Comparison of ENCODE assay signal across 2 cellular contexts in the genomic region with DNA sequence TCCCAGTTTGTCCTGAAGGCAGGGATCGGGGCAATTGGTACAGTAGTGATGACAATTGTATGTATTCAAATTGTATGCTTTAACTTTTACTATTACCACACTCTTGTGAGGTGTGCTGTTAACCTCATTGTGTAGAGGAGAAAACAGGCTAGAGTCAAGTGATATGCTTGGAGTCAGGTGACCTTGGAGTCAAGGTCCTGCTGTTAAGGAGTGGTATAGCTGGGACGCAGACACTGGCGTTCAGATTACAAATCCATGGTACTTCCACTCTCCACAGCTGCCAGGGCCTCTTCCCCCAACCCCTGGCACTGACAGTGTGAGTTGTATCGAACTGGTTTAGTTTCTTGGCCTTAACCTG.
TF ChIP-seq lines count a peak whose summit lies in the region.

No MANE protein-coding gene starts in this region.

TF ChIP-seq in WTC11, 78 proteins besides CTCF, POLR2A, EP300 and RAD21:
- TF ChIP-seq, protein P1, sequence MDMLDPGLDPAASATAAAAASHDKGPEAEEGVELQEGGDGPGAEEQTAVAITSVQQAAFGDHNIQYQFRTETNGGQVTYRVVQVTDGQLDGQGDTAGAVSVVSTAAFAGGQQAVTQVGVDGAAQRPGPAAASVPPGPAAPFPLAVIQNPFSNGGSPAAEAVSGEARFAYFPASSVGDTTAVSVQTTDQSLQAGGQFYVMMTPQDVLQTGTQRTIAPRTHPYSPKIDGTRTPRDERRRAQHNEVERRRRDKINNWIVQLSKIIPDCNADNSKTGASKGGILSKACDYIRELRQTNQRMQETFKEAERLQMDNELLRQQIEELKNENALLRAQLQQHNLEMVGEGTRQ (CRISPR knock-in tag; IDR thresholded peaks at IDR 0.05): no peak
- TF ChIP-seq, protein P2, sequence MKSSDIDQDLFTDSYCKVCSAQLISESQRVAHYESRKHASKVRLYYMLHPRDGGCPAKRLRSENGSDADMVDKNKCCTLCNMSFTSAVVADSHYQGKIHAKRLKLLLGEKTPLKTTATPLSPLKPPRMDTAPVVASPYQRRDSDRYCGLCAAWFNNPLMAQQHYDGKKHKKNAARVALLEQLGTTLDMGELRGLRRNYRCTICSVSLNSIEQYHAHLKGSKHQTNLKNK (CRISPR knock-in tag; IDR thresholded peaks at IDR 0.05): no peak
- TF ChIP-seq JAZF1 (CRISPR knock-in tag; IDR thresholded peaks at IDR 0.05) (no peak), KAT7 (CRISPR knock-in tag; IDR thresholded peaks at IDR 0.05; ENCODE audit: borderline replicate concordance) (no peak), NR1H2 (CRISPR knock-in tag; IDR thresholded peaks at IDR 0.05) (no peak), NFATC4 (CRISPR knock-in tag; IDR thresholded peaks at IDR 0.05) (no peak), EMX1 (CRISPR knock-in tag; IDR thresholded peaks at IDR 0.05) (no peak), MYBL2 (CRISPR knock-in tag; IDR thresholded peaks at IDR 0.05) (no peak), GABPB1 (CRISPR knock-in tag; IDR thresholded peaks at IDR 0.05) (no peak), SP1 (CRISPR knock-in tag; conservative IDR thresholded peaks at IDR 0.05) (no peak), GTF2I (CRISPR knock-in tag; conservative IDR thresholded peaks at IDR 0.05) (no peak), ZNF416 (CRISPR knock-in tag; IDR thresholded peaks at IDR 0.05) (no peak), SMAD3 (CRISPR knock-in tag; IDR thresholded peaks at IDR 0.05; ENCODE audit: borderline replicate concordance) (no peak), OVOL2 (CRISPR knock-in tag; IDR thresholded peaks at IDR 0.05; ENCODE audit: borderline replicate concordance) (no peak)
- TF ChIP-seq, protein P3, sequence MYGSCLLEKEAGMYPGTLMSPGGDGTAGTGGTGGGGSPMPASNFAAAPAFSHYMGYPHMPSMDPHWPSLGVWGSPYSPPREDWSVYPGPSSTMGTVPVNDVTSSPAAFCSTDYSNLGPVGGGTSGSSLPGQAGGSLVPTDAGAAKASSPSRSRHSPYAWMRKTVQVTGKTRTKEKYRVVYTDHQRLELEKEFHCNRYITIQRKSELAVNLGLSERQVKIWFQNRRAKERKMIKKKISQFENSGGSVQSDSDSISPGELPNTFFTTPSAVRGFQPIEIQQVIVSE (CRISPR knock-in tag; IDR thresholded peaks at IDR 0.05; ENCODE audit: borderline replicate concordance): no peak
- TF ChIP-seq, protein P4, sequence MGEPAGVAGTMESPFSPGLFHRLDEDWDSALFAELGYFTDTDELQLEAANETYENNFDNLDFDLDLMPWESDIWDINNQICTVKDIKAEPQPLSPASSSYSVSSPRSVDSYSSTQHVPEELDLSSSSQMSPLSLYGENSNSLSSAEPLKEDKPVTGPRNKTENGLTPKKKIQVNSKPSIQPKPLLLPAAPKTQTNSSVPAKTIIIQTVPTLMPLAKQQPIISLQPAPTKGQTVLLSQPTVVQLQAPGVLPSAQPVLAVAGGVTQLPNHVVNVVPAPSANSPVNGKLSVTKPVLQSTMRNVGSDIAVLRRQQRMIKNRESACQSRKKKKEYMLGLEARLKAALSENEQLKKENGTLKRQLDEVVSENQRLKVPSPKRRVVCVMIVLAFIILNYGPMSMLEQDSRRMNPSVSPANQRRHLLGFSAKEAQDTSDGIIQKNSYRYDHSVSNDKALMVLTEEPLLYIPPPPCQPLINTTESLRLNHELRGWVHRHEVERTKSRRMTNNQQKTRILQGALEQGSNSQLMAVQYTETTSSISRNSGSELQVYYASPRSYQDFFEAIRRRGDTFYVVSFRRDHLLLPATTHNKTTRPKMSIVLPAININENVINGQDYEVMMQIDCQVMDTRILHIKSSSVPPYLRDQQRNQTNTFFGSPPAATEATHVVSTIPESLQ (CRISPR knock-in tag; IDR thresholded peaks at IDR 0.05): no peak
- TF ChIP-seq, protein P5, sequence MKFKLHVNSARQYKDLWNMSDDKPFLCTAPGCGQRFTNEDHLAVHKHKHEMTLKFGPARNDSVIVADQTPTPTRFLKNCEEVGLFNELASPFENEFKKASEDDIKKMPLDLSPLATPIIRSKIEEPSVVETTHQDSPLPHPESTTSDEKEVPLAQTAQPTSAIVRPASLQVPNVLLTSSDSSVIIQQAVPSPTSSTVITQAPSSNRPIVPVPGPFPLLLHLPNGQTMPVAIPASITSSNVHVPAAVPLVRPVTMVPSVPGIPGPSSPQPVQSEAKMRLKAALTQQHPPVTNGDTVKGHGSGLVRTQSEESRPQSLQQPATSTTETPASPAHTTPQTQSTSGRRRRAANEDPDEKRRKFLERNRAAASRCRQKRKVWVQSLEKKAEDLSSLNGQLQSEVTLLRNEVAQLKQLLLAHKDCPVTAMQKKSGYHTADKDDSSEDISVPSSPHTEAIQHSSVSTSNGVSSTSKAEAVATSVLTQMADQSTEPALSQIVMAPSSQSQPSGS (CRISPR knock-in tag; IDR thresholded peaks at IDR 0.05; ENCODE audit: borderline replicate concordance, low read depth): no peak
- TF ChIP-seq, protein P6, sequence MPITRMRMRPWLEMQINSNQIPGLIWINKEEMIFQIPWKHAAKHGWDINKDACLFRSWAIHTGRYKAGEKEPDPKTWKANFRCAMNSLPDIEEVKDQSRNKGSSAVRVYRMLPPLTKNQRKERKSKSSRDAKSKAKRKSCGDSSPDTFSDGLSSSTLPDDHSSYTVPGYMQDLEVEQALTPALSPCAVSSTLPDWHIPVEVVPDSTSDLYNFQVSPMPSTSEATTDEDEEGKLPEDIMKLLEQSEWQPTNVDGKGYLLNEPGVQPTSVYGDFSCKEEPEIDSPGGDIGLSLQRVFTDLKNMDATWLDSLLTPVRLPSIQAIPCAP (CRISPR knock-in tag; IDR thresholded peaks at IDR 0.05): no peak

TF ChIP-seq in HepG2, 621 proteins besides CTCF, POLR2A, EP300 and RAD21 (continues in another document):
- TF ChIP-seq HOXA3 (CRISPR knock-in tag; IDR thresholded peaks at IDR 0.05) (0 out of 2 replicates have a peak, but pooled peaks have one; percentile 4), ZSCAN20 (CRISPR knock-in tag; IDR thresholded peaks at IDR 0.05; ENCODE audit: borderline replicate concordance) (0 out of 2 replicates have a peak, but pooled peaks have one; percentile 30), NFKBIZ (CRISPR knock-in tag; IDR thresholded peaks at IDR 0.05) (no peak), ZNF782 (CRISPR knock-in tag; IDR thresholded peaks at IDR 0.05; ENCODE audit: borderline replicate concordance) (peak; percentile 4; the same call in 1 of the 2 replicates), REXO4 (CRISPR knock-in tag; IDR thresholded peaks at IDR 0.05; ENCODE audit: borderline replicate concordance) (no peak), SMARCC2 (IDR thresholded peaks at IDR 0.05) (no peak), ZNF775 (CRISPR knock-in tag; IDR thresholded peaks at IDR 0.05; ENCODE audit: borderline replicate concordance) (0 out of 2 replicates have a peak, but pooled peaks have one; percentile 11), KDM2A (CRISPR knock-in tag; IDR thresholded peaks at IDR 0.05; ENCODE audit: borderline replicate concordance, low read depth) (0 out of 2 replicates have a peak, but pooled peaks have one; percentile 6), ZNF670 (CRISPR knock-in tag; IDR thresholded peaks at IDR 0.05; ENCODE audit: borderline replicate concordance) (0 out of 2 replicates have a peak, but pooled peaks have one; percentile 2), SP1 (IDR thresholded peaks at IDR 0.05) (no peak), SP1 (CRISPR knock-in tag; IDR thresholded peaks at IDR 0.05) (0 out of 2 replicates have a peak, but pooled peaks have one; percentile 4), SOX13 (IDR thresholded peaks at IDR 0.05) (0 out of 2 replicates have a peak, but pooled peaks have one; percentile 8), SOX13 (CRISPR knock-in tag; conservative IDR thresholded peaks at IDR 0.05 in 1 of 2, IDR thresholded peaks at IDR 0.05 in 1 of 2) (no peak), SP4 (CRISPR knock-in tag; IDR thresholded peaks at IDR 0.05) (peak; percentile 16; the same call in 1 of the 2 replicates), JUN (CRISPR knock-in tag; IDR thresholded peaks at IDR 0.05) (0 out of 2 replicates have a peak, but pooled peaks have one; percentile 15), ASH2L (IDR thresholded peaks at IDR 0.05; ENCODE audit: insufficient read length, low read depth, low read length) (no peak), GABPA (IDR thresholded peaks at IDR 0.05; ENCODE audit: low read depth, low read length) (no peak), GABPA (CRISPR knock-in tag; IDR thresholded peaks at IDR 0.05; ENCODE audit: low read depth) (0 out of 2 replicates have a peak, but pooled peaks have one; percentile 1), ZNF317 (CRISPR knock-in tag; IDR thresholded peaks at IDR 0.05) (0 out of 2 replicates have a peak, but pooled peaks have one; percentile 7), MEIS1 (CRISPR knock-in tag; IDR thresholded peaks at IDR 0.05; ENCODE audit: borderline replicate concordance) (0 out of 2 replicates have a peak, but pooled peaks have one; percentile 5), NONO (IDR thresholded peaks at IDR 0.05) (no peak), NONO (CRISPR knock-in tag; conservative IDR thresholded peaks at IDR 0.05) (peak; percentile 11; the same call in 1 of the 2 replicates), PHF5A (CRISPR knock-in tag; IDR thresholded peaks at IDR 0.05; ENCODE audit: low read depth, unreplicated experiment) (no peak), DMAP1 (CRISPR knock-in tag; IDR thresholded peaks at IDR 0.05) (no peak), PRMT3 (CRISPR knock-in tag; IDR thresholded peaks at IDR 0.05; ENCODE audit: borderline replicate concordance, low read depth) (no peak)
- TF ChIP-seq, protein P7, sequence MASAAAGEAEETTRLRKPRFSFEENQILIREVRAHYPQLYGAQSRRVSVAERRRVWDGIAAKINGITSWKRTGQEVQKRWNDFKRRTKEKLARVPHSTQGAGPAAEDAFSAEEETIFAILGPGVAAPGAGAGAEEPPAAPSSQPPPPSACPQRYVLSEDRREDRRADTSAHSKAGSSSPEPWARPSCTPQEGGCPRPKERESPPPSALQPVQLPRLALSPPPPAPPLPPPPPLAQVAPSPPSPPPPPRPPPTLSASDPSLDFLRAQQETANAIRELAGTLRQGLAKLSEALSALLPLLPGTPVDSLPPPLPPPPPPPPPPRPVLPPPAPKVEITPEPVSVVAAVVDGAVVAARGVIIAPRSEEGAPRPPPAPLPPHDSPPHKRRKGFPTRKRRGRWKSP (CRISPR knock-in tag; IDR thresholded peaks at IDR 0.05): no peak
- TF ChIP-seq, protein P8, sequence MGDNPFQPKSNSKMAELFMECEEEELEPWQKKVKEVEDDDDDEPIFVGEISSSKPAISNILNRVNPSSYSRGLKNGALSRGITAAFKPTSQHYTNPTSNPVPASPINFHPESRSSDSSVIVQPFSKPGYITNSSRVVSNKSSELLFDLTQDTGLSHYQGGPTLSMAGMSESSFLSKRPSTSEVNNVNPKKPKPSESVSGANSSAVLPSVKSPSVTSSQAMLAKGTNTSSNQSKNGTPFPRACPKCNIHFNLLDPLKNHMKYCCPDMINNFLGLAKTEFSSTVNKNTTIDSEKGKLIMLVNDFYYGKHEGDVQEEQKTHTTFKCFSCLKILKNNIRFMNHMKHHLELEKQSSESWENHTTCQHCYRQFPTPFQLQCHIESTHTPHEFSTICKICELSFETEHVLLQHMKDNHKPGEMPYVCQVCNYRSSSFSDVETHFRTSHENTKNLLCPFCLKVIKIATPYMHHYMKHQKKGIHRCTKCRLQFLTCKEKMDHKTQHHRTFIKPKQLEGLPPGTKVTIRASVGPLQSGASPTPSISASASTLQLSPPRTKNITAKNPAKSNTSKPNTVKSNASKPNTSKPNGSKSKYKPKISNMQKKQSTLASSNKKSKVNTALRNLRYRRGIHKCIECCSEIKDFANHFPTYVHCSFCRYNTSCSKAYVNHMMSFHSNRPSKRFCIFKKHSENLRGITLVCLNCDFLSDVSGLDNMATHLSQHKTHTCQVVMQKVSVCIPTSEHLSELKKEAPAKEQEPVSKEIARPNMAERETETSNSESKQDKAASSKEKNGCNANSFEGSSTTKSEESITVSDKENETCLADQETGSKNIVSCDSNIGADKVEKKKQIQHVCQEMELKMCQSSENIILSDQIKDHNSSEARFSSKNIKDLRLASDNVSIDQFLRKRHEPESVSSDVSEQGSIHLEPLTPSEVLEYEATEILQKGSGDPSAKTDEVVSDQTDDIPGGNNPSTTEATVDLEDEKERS (CRISPR knock-in tag; IDR thresholded peaks at IDR 0.05): 0 out of 2 replicates have a peak, but pooled peaks have one; percentile 16
- TF ChIP-seq, protein P9, sequence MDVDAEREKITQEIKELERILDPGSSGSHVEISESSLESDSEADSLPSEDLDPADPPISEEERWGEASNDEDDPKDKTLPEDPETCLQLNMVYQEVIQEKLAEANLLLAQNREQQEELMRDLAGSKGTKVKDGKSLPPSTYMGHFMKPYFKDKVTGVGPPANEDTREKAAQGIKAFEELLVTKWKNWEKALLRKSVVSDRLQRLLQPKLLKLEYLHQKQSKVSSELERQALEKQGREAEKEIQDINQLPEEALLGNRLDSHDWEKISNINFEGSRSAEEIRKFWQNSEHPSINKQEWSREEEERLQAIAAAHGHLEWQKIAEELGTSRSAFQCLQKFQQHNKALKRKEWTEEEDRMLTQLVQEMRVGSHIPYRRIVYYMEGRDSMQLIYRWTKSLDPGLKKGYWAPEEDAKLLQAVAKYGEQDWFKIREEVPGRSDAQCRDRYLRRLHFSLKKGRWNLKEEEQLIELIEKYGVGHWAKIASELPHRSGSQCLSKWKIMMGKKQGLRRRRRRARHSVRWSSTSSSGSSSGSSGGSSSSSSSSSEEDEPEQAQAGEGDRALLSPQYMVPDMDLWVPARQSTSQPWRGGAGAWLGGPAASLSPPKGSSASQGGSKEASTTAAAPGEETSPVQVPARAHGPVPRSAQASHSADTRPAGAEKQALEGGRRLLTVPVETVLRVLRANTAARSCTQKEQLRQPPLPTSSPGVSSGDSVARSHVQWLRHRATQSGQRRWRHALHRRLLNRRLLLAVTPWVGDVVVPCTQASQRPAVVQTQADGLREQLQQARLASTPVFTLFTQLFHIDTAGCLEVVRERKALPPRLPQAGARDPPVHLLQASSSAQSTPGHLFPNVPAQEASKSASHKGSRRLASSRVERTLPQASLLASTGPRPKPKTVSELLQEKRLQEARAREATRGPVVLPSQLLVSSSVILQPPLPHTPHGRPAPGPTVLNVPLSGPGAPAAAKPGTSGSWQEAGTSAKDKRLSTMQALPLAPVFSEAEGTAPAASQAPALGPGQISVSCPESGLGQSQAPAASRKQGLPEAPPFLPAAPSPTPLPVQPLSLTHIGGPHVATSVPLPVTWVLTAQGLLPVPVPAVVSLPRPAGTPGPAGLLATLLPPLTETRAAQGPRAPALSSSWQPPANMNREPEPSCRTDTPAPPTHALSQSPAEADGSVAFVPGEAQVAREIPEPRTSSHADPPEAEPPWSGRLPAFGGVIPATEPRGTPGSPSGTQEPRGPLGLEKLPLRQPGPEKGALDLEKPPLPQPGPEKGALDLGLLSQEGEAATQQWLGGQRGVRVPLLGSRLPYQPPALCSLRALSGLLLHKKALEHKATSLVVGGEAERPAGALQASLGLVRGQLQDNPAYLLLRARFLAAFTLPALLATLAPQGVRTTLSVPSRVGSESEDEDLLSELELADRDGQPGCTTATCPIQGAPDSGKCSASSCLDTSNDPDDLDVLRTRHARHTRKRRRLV (CRISPR knock-in tag; IDR thresholded peaks at IDR 0.05): peak; percentile 68; the same call in 1 of the 2 replicates
- TF ChIP-seq, protein P10, sequence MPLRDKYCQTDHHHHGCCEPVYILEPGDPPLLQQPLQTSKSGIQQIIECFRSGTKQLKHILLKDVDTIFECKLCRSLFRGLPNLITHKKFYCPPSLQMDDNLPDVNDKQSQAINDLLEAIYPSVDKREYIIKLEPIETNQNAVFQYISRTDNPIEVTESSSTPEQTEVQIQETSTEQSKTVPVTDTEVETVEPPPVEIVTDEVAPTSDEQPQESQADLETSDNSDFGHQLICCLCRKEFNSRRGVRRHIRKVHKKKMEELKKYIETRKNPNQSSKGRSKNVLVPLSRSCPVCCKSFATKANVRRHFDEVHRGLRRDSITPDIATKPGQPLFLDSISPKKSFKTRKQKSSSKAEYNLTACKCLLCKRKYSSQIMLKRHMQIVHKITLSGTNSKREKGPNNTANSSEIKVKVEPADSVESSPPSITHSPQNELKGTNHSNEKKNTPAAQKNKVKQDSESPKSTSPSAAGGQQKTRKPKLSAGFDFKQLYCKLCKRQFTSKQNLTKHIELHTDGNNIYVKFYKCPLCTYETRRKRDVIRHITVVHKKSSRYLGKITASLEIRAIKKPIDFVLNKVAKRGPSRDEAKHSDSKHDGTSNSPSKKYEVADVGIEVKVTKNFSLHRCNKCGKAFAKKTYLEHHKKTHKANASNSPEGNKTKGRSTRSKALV (CRISPR knock-in tag; IDR thresholded peaks at IDR 0.05): 0 out of 2 replicates have a peak, but pooled peaks have one; percentile 9
